In genomic region chr1:203794764-203795381, GRCh38 we compare ENCODE assay signal across 8 cellular contexts. TPM values are rescaled to one million over a fixed set of nuclear protein-coding genes. Genes with fewer than 3 reads are reported as not detected.
DNase-seq lines count a peak whose midpoint lies in the region; ATAC-seq and TF ChIP-seq lines count a peak whose summit lies in the region.

No MANE protein-coding gene starts in this region.

- H3K9me2 ChIP-seq in OCI-LY1 (ENCODE audit: low read depth, low read length) (no peaks in the 10 kb centered on the region), neural cell (ENCODE audit: insufficient read depth, low read length) (no peaks in the 10 kb centered on the region)

- TF ChIP-seq EP300 in neural cell (conservative IDR thresholded peaks at IDR 0.05; ENCODE audit: poor library complexity, severe bottlenecking), result no peak

- WGBS in ectodermal cell, 2 experiments, result 77 to 81% methylated on average over 17 of the region's 17 CpGs

- H3K27ac ChIP-seq in BLaER1 treated with 17β-estradiol and CSF1 and Interleukin-3, amounts not matched to agents 10 nM and 100 nM, result peak overlapping the region; percentile 89 to 98 (median 95); a peak in 21 of 22 replicates
- H3K27ac ChIP-seq in OCI-LY1 (ENCODE audit: low read depth, low read length, poor library complexity, severe bottlenecking), result peak overlapping the region; percentile 55
- H3K27ac ChIP-seq in ectodermal cell (ENCODE audit: insufficient read depth, low read depth, low read length, poor library complexity, severe bottlenecking), result no peak overlapping the region
- peak overlapping the region; percentile 97 for H3K27ac ChIP-seq in neural cell (ENCODE audit: low read length)

- H3K79me2 ChIP-seq in OCI-LY1 (ENCODE audit: insufficient read depth, low read length) (peaks cover 40% of the 10 kb centered on the region), neural cell (replicated peaks; ENCODE audit: insufficient read depth, low read length) (peaks cover 39% of the 10 kb centered on the region)

- H3K9me3 ChIP-seq in BLaER1 treated with 17β-estradiol and CSF1 and Interleukin-3, amounts not matched to agents 10 nM and 100 nM (replicated peaks in 1 of 11), result peaks cover 0 to 30% (median 28%) of the 10 kb centered on the region in 11 experiments; a peak in 18 of 22 replicates
- H3K9me3 ChIP-seq in OCI-LY1 (ENCODE audit: low read length) (0 out of 2 replicates have a peak, but pooled peaks cover 5% of the 10 kb centered on the region), ectodermal cell (ENCODE audit: control insufficient read depth, low read length) (no peaks in the 10 kb centered on the region), neural cell (ENCODE audit: low read length) (no peaks in the 10 kb centered on the region)

- H3F3A ChIP-seq in OCI-LY1 (ENCODE audit: insufficient read depth, low read length), result no peaks in the 10 kb centered on the region
- H3F3A ChIP-seq in neural cell (ENCODE audit: insufficient read depth, low read length, poor library complexity, severe bottlenecking), result no peaks in the 10 kb centered on the region

- TF ChIP-seq CTCF in OCI-LY1 (IDR thresholded peaks at IDR 0.05; ENCODE audit: low read length), result no peak
- no peak for TF ChIP-seq CTCF in neural cell (IDR thresholded peaks at IDR 0.05; ENCODE audit: poor library complexity, severe bottlenecking)

- TF ChIP-seq RAD21 in neural cell (conservative IDR thresholded peaks at IDR 0.05), result no peak

- no peak for DNase-seq in DMS79 treated with DMSO at 0.1 percent for 48 hours (lab: John Stamatoyannopoulos, UW)
- no peak for DNase-seq in NCI-H2107 (lab: John Stamatoyannopoulos, UW)

- H3K9ac ChIP-seq in BLaER1 treated with 17β-estradiol and CSF1 and Interleukin-3, amounts not matched to agents 10 nM and 100 nM, result peak overlapping the region; percentile 88 to 98 (median 95); a peak in 20 of 22 replicates
- H3K9ac ChIP-seq in OCI-LY1 (ENCODE audit: low read length) (peak overlapping the region; percentile 92), neural cell (ENCODE audit: low read length) (peak overlapping the region; percentile 91)

- H3K4me3 ChIP-seq in BLaER1 treated with 17β-estradiol and CSF1 and Interleukin-3, amounts not matched to agents 10 nM and 100 nM, result peak overlapping the region; percentile 74 to 89 (median 84); a peak in 18 of 20 replicates
- peak overlapping the region; percentile 93 for H3K4me3 ChIP-seq in OCI-LY1 (ENCODE audit: low read depth, low read length, poor library complexity, severe bottlenecking)
- H3K4me3 ChIP-seq in ectodermal cell (ENCODE audit: insufficient read depth, low read depth, low read length), result peak overlapping the region; percentile 84
- peak overlapping the region; percentile 72 for H3K4me3 ChIP-seq in neural cell (ENCODE audit: low read length)

- H2AFZ ChIP-seq in OCI-LY1 (ENCODE audit: low read length) (peak overlapping the region; percentile 100), neural cell (ENCODE audit: low read depth, low read length) (peak overlapping the region; percentile 89)

- H3K4me1 ChIP-seq in BLaER1 treated with 17β-estradiol and CSF1 and Interleukin-3, amounts not matched to agents 10 nM and 100 nM, result peaks cover 19 to 38% (median 28%) of the 10 kb centered on the region in 10 experiments
- H3K4me1 ChIP-seq in OCI-LY1 (ENCODE audit: insufficient read depth, low read length, severe bottlenecking) (peaks cover 34% of the 10 kb centered on the region), ectodermal cell (ENCODE audit: control insufficient read depth, insufficient read depth, low read length) (no peaks in the 10 kb centered on the region)

- peaks cover 11 to 37% (median 32%) of the 10 kb centered on the region in 11 experiments for H4K20me1 ChIP-seq in BLaER1 treated with 17β-estradiol and CSF1 and Interleukin-3, amounts not matched to agents 10 nM and 100 nM
- H4K20me1 ChIP-seq in OCI-LY1 (ENCODE audit: insufficient read depth, low read length) (no peaks in the 10 kb centered on the region), neural cell (ENCODE audit: insufficient read depth) (no peaks in the 10 kb centered on the region)

- H3K4me2 ChIP-seq in BLaER1 treated with 17β-estradiol and CSF1 and Interleukin-3, amounts not matched to agents 10 nM and 100 nM, result peak overlapping the region; percentile 27 to 88 (median 61); a peak in 21 of 22 replicates
- H3K4me2 ChIP-seq in OCI-LY1 (ENCODE audit: low read length), result peak overlapping the region; percentile 94
- peak overlapping the region; percentile 79 for H3K4me2 ChIP-seq in neural cell (ENCODE audit: low read length)

- ATAC-seq in HG02623 (IDR thresholded peaks at IDR 0.05; ENCODE audit: unreplicated experiment) (no peak), GM19023 (IDR thresholded peaks at IDR 0.05; ENCODE audit: unreplicated experiment) (no peak)

- H3K36me3 ChIP-seq in BLaER1 treated with 17β-estradiol and CSF1 and Interleukin-3, amounts not matched to agents 10 nM and 100 nM, result peaks cover 29 to 33% (median 31%) of the 10 kb centered on the region in 11 experiments
- peaks cover 33% of the 10 kb centered on the region for H3K36me3 ChIP-seq in OCI-LY1 (ENCODE audit: insufficient read depth, low read length)
- H3K36me3 ChIP-seq in ectodermal cell (ENCODE audit: control insufficient read depth, insufficient read depth, low read length), result peaks cover 20% of the 10 kb centered on the region
- H3K36me3 ChIP-seq in neural cell (ENCODE audit: insufficient read depth, low read length), result peaks cover 23% of the 10 kb centered on the region

- H3K27me3 ChIP-seq in BLaER1 treated with 17β-estradiol and CSF1 and Interleukin-3, amounts not matched to agents 10 nM and 100 nM, result no peaks in the 10 kb centered on the region
- H3K27me3 ChIP-seq in OCI-LY1 (ENCODE audit: insufficient read depth, low read length) (no peaks in the 10 kb centered on the region), ectodermal cell (ENCODE audit: control insufficient read depth, insufficient read depth, low read length, poor library complexity, severe bottlenecking) (no peaks in the 10 kb centered on the region), neural cell (ENCODE audit: insufficient read depth, low read depth, low read length) (no peaks in the 10 kb centered on the region)

TF ChIP-seq in neural cell, 6 proteins besides CTCF, POLR2A, EP300 and RAD21:
- TF ChIP-seq POLR2AphosphoS5 (IDR thresholded peaks at IDR 0.05) (no peak), REST (IDR thresholded peaks at IDR 0.05; ENCODE audit: borderline replicate concordance) (no peak)

RNA-seq across cellular contexts. Expression of gene ZBED6, which starts 0.6 kb away (rescaled TPM):
- polyA plus RNA-seq in ectodermal cell (2013, experiment 1 of 4), result 14.6 TPM
- 10.0 TPM for polyA plus RNA-seq in ectodermal cell (2013, experiment 2 of 4)
- polyA plus RNA-seq in ectodermal cell (2013, experiment 3 of 4), result 5.5 TPM
- 8.0 TPM for polyA plus RNA-seq in ectodermal cell (2013, experiment 4 of 4)
- 5.1 and 6.4 TPM in 2 replicates for polyA plus RNA-seq in neural cell
- 18.3 and 20.8 TPM in 2 replicates for polyA minus RNA-seq in neural cell

RNA-seq across cellular contexts. Expression of gene ZC3H11A, which starts 0.6 kb away (rescaled TPM):
- 94.0 TPM for polyA plus RNA-seq in ectodermal cell (2013, experiment 1 of 4)
- polyA plus RNA-seq in ectodermal cell (2013, experiment 2 of 4), result 103 TPM
- 71.4 TPM for polyA plus RNA-seq in ectodermal cell (2013, experiment 3 of 4)
- polyA plus RNA-seq in ectodermal cell (2013, experiment 4 of 4), result 77.8 TPM
- polyA plus RNA-seq in neural cell, result 186 and 210 TPM in 2 replicates
- 135 and 151 TPM in 2 replicates for polyA minus RNA-seq in neural cell

RNA-seq across cellular contexts. Expression of gene LAX1, which starts 29.9 kb away (rescaled TPM):
- polyA plus RNA-seq in ectodermal cell (2013, experiment 1 of 4), result not detected
- not detected for polyA plus RNA-seq in ectodermal cell (2013, experiment 2 of 4)
- polyA plus RNA-seq in ectodermal cell (2013, experiment 3 of 4), result not detected
- not detected for polyA plus RNA-seq in ectodermal cell (2013, experiment 4 of 4)
- not detected in 2 replicates for polyA plus RNA-seq in neural cell
- not detected in 2 replicates for polyA minus RNA-seq in neural cell
